In the genomic region with DNA sequence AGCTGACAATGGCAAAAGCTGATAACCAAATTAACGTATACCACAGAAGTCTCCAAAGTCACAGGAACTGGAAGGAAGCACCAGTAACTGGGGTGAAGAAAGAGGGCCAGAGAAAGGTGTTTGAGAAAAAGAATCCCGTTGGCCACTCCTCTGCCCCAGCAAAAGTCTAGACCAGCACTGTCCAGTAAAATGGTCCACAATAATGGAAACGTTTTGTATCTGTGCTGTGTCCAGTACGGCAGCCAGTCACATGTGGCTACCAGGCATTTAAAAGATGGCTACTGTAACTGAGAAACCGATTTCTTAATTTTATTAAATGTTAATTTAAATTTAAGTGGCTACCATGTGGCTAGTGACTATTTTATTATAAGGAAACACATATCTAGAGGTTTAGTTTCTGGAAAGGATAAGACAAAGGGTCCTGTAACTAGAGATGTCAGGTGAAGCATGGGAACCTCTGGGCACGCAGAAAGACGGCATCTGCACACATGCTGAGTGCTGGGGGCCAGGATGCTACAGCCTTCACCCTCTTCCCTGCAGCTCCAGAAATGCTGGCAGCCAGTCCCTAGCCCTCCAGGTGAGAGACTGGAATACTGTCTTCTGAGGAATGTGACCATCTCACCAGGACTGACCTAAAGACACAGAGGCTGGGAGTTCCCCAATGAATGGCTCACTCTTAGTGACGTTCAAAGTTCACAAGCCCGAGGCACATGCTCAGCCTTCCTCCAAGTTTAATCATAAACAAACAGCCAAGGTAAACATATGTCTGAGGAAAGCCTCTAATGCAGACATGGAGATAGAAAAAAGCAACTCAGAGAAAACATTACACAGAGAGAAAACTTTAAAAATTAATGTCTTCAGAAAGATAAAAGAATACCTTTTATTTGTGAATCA, we compare ENCODE assay signal across 1 cellular context.
TF ChIP-seq lines count a peak whose summit lies in the region.

No MANE protein-coding gene starts in this region.

TF ChIP-seq in GM12878, 131 proteins besides CTCF, POLR2A, EP300 and RAD21 (continued from another document):
- TF ChIP-seq, protein P1, sequence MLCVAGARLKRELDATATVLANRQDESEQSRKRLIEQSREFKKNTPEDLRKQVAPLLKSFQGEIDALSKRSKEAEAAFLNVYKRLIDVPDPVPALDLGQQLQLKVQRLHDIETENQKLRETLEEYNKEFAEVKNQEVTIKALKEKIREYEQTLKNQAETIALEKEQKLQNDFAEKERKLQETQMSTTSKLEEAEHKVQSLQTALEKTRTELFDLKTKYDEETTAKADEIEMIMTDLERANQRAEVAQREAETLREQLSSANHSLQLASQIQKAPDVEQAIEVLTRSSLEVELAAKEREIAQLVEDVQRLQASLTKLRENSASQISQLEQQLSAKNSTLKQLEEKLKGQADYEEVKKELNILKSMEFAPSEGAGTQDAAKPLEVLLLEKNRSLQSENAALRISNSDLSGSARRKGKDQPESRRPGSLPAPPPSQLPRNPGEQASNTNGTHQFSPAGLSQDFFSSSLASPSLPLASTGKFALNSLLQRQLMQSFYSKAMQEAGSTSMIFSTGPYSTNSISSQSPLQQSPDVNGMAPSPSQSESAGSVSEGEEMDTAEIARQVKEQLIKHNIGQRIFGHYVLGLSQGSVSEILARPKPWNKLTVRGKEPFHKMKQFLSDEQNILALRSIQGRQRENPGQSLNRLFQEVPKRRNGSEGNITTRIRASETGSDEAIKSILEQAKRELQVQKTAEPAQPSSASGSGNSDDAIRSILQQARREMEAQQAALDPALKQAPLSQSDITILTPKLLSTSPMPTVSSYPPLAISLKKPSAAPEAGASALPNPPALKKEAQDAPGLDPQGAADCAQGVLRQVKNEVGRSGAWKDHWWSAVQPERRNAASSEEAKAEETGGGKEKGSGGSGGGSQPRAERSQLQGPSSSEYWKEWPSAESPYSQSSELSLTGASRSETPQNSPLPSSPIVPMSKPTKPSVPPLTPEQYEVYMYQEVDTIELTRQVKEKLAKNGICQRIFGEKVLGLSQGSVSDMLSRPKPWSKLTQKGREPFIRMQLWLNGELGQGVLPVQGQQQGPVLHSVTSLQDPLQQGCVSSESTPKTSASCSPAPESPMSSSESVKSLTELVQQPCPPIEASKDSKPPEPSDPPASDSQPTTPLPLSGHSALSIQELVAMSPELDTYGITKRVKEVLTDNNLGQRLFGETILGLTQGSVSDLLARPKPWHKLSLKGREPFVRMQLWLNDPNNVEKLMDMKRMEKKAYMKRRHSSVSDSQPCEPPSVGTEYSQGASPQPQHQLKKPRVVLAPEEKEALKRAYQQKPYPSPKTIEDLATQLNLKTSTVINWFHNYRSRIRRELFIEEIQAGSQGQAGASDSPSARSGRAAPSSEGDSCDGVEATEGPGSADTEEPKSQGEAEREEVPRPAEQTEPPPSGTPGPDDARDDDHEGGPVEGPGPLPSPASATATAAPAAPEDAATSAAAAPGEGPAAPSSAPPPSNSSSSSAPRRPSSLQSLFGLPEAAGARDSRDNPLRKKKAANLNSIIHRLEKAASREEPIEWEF (IDR thresholded peaks at IDR 0.05; ENCODE audit: insufficient replicate concordance, low read depth, low read length) = no peak
- no peak for TF ChIP-seq SREBF1 (IDR thresholded peaks at IDR 0.05; ENCODE audit: low read length)
- no peak for TF ChIP-seq SMAD1 (IDR thresholded peaks at IDR 0.05; ENCODE audit: low read depth, partially characterized antibody)
- no peak for TF ChIP-seq RCOR1 (conservative IDR thresholded peaks at IDR 0.05; ENCODE audit: low read depth, low read length)
- TF ChIP-seq ETV6 (conservative IDR thresholded peaks at IDR 0.05 in 1 of 2, IDR thresholded peaks at IDR 0.05 in 1 of 2; ENCODE audit: borderline replicate concordance in 1 of 2, low read depth in 1 of 2) = no peak
- TF ChIP-seq JUND (IDR thresholded peaks at IDR 0.05; ENCODE audit: low read depth, low read length) = no peak
- TF ChIP-seq MYC (IDR thresholded peaks at IDR 0.05; ENCODE audit: insufficient read depth, insufficient read length, insufficient replicate concordance, low read length, severe bottlenecking) = no peak
TF ChIP-seq in GM12878: peak in this region for 0.
